Comparison of ENCODE assay signal across 1 cellular context in the genomic region with DNA sequence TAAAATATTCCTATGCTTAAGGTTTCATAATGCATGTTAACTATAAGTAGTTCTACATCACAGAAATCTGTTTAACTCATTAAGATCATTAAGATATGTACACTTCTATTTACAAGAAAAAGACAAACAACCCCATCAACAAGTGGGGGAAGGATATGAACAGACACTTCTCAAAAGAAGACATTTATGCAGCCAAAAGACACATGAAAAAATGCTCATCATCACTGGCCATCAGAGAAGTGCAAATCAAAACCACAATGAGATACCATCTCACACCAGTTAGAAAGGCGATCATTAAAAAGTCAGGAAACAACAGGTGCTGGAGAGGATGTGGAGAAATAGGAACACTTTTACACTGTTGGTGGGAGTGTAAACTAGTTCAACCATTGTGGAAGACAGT.
TF ChIP-seq lines count a peak whose summit lies in the region.
"Not testable (repeated sequence)": the region's sequence is repeated elsewhere in the genome, so short reads cannot be mapped to it uniquely, and the experiment has no call there.

No MANE protein-coding gene starts in this region.

- not testable (repeated sequence) for H3K4me1 ChIP-seq in HEK293 (ENCODE audit: control insufficient read depth, insufficient read depth, low read length)

- not testable (repeated sequence) for H3K27ac ChIP-seq in HEK293 (ENCODE audit: extremely low read depth, low read depth, low read length)

- CTCF ChIA-PET in HEK293 (lab: Yijun Ruan, JAX) = interaction anchor here (0.6 kb wide), 1 partner anchor 1440 kb away, joined by 4 read pairs; no protein-coding TSS in a partner anchor

- H3K4me3 ChIP-seq in HEK293 (ENCODE audit: low read depth, low read length) = not testable (repeated sequence)

- not testable (repeated sequence) for TF ChIP-seq CTCF in HEK293 (tag by site-specific recombination; IDR thresholded peaks at IDR 0.05)

- not testable (repeated sequence) for H3K36me3 ChIP-seq in HEK293 (ENCODE audit: control insufficient read depth in 2 of 2, insufficient read depth in 1 of 2, low read length in 2 of 2)

- POLR2A ChIA-PET in HEK293 (lab: Yijun Ruan, JAX) = not testable (repeated sequence)

- H3K9me3 ChIP-seq in HEK293 (ENCODE audit: control insufficient read depth, insufficient read depth, low read depth, low read length) = not testable (repeated sequence)

TF ChIP-seq in HEK293, 187 proteins besides CTCF, POLR2A, EP300 and RAD21:
- TF ChIP-seq SCRT1 (tag by site-specific recombination; IDR thresholded peaks at IDR 0.05; ENCODE audit: borderline replicate concordance) (peak; percentile 58; the same call in 1 of the 2 replicates), SCRT2 (tag by site-specific recombination; IDR thresholded peaks at IDR 0.05) (peak; percentile 85)
